26 cellular contexts compared by ENCODE assay signal in the genomic region with DNA sequence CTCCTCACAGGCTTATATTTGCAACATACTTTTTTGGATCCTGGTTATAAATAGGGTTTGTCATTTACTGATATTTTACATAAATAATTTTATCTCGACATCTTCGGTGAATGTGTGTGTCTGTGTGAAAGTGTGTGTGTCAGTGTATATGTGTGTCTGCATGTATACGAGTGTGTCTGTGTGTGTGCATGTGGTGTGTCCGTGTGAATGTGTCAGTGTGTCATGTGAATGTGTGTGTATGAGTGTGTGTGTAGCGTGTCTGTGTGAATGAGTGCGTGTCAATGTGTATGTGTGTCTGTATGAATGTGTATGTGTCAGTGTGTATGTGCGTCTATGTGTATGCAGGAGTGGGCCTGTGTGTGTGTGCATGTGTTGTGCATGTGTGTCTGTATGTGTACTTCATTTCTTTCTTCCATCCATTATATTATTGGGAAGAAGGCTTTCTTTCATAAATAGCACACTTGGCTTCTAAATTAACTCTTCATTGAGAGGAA.
"Had no signal": no experiment of that assay in that cellular context is flagged by ENCODE, and none has a peak within 500 bp of the region (broad histone marks: within the 10 kb centered on the region; RNA-seq: fewer than 3 reads in every experiment).

No MANE protein-coding gene starts in this region.

- H3K4me3 ChIP-seq: left lung, lower lobe of right lung, neural progenitor cell, ovary, right atrium auricular region, smooth muscle cell, tibial nerve, upper lobe of left lung had no signal

- ATAC-seq: left colon; left lung; lower lobe of right lung; natural killer cell; stimulated activated memory B cell treated with anti-CD40 and anti-IgM and Interleukin-4, amounts not matched to agents 10 μg/mL and 1 μg/mL and 100 μg/mL, for 72 hours; stimulated activated naive CD8-positive, alpha-beta T cell treated with anti-CD3 and anti-CD28 coated beads, Interleukin-15, amount 100 ng/mL, for 72 hours had no signal

- DNase-seq: hypothalamus; immature natural killer cell; kidney; left colon; left lung; lower lobe of right lung; mammary epithelial cell; mesenchymal stem cell; naive B cell; natural killer cell; nephron progenitor cell; ovary; stimulated activated CD4-positive, alpha-beta T cell treated with anti-CD3 and anti-CD28 coated beads, Interleukin-1b, Interleukin-23, amount 100 ng/mL, for 48 hours; stimulated activated CD4-positive, alpha-beta T cell treated with anti-CD3 and anti-CD28 coated beads, Interleukin-2, amount 100 ng/mL, for 48 hours; stimulated activated CD4-positive, alpha-beta T cell treated with anti-CD3 and anti-CD28 coated beads, Interleukin-4, amount 100 ng/mL, for 4 hours; stimulated activated CD8-positive, alpha-beta memory T cell treated with anti-CD3 and anti-CD28 coated beads, Interleukin-4, amount 100 ng/mL, for 48 hours; stimulated activated naive CD4-positive, alpha-beta T cell treated with Interleukin-2 at 50 U/mL for 16 hours; stimulated activated naive CD8-positive, alpha-beta T cell treated with anti-CD3 and anti-CD28 coated beads, Interleukin-15, amount 100 ng/mL, for 72 hours; substantia nigra; upper lobe of left lung had no signal

- H3K27ac ChIP-seq: left lung, lower lobe of right lung, neural progenitor cell, ovary, right atrium auricular region, tibial nerve, upper lobe of left lung had no signal

- H3K27me3 ChIP-seq: left lung, neural progenitor cell, ovary, right atrium auricular region, tibial nerve, upper lobe of left lung had no signal

- H3K4me2 ChIP-seq: neural progenitor cell, smooth muscle cell had no signal

- H3K36me3 ChIP-seq: left lung, lower lobe of right lung, neural progenitor cell, ovary, right atrium auricular region, tibial nerve, upper lobe of left lung had no signal

- H3K4me1 ChIP-seq: left lung, lower lobe of right lung, neural progenitor cell, right atrium auricular region, tibial nerve, upper lobe of left lung had no signal

- FAIRE-seq: islet of Langerhans had no signal

- H3K9ac ChIP-seq: neural progenitor cell had no signal

- H2AFZ ChIP-seq: neural progenitor cell had no signal

- H3K9me3 ChIP-seq: left lung, lower lobe of right lung, ovary, right atrium auricular region, tibial nerve, upper lobe of left lung had no signal
